11 cellular contexts compared by ENCODE assay signal in genomic region chr2:42752299-42752698, GRCh38. TPM values are rescaled to one million over a fixed set of nuclear protein-coding genes. Genes with fewer than 3 reads are reported as not detected.
DNase-seq lines count a peak whose midpoint lies in the region; ATAC-seq, FAIRE-seq and TF ChIP-seq lines count a peak whose summit lies in the region.
"Had no signal": no experiment of that assay in that cellular context is flagged by ENCODE, and none has a peak within 500 bp of the region (broad histone marks: within the 10 kb centered on the region; RNA-seq: fewer than 3 reads in every experiment).

No MANE protein-coding gene starts in this region.

- POLR2A ChIA-PET in Caco-2 (lab: Charles Lee) = no interaction called here

- no TSS peak for BruUV-seq in Caco-2 (replicated peaks; lab: Mats Ljungman, UMichigan)

- intact Hi-C loops in Caco-2 (cut with micrococcal nuclease; ENCODE audit: unreplicated experiment) = no loop called here

- DNase-seq in GM19239 (ENCODE audit: insufficient read length, low spot score) (no peak), osteoblast (ENCODE audit: insufficient read length, low spot score, missing footprints) (peak; percentile 34), Caco-2 (no peak), DMS153 treated with DMSO at 0.1 percent for 48 hours (lab: John Stamatoyannopoulos, UW; ENCODE audit: unreplicated experiment) (no peak), NCI-H187 (lab: John Stamatoyannopoulos, UW) (no peak), SHP77 treated with DMSO at 0.1 percent for 48 hours (lab: John Stamatoyannopoulos, UW) (no peak)
- DNase-seq: small intestine had no signal

- ATAC-seq in HG02943 (IDR thresholded peaks at IDR 0.05; ENCODE audit: low read depth, unreplicated experiment) = peak; percentile 46

- H3K79me2 ChIP-seq in OCI-LY3 (ENCODE audit: low read length) (no peaks in the 10 kb centered on the region), osteoblast (ENCODE audit: insufficient read depth, low read length) (no peaks in the 10 kb centered on the region)

- H3K27me3 ChIP-seq in OCI-LY3 (ENCODE audit: low read depth, low read length) = no peaks in the 10 kb centered on the region
- H3K27me3 ChIP-seq in osteoblast (ENCODE audit: insufficient read depth, low read length) = no peaks in the 10 kb centered on the region
- no peaks in the 10 kb centered on the region for H3K27me3 ChIP-seq in Caco-2 (replicated peaks; ENCODE audit: control insufficient read depth, insufficient read depth, low read length)

- FAIRE-seq in GM19239 (lab: Jason Lieb, UNC) = peak; percentile 91
- FAIRE-seq: H1, small intestine had no signal

- H3K4me3 Mint-ChIP-seq in Caco-2 (ENCODE audit: unreplicated experiment) = no peak overlapping the region

- no peaks in the 10 kb centered on the region for H3K9me3 Mint-ChIP-seq in Caco-2 (ENCODE audit: unreplicated experiment)

- no peak overlapping the region for H3K27ac Mint-ChIP-seq in Caco-2 (ENCODE audit: unreplicated experiment)

- no peaks in the 10 kb centered on the region for H3K27me3 Mint-ChIP-seq in Caco-2 (ENCODE audit: insufficient read depth, unreplicated experiment)

- H4K20me1 ChIP-seq in OCI-LY3 (ENCODE audit: insufficient read depth, low read length) (no peaks in the 10 kb centered on the region), osteoblast (ENCODE audit: insufficient read depth, low read length) (no peaks in the 10 kb centered on the region)

- peaks cover 12% of the 10 kb centered on the region for H3K4me1 Mint-ChIP-seq in Caco-2 (ENCODE audit: low read depth, unreplicated experiment)

- H3K9me3 ChIP-seq in OCI-LY3 (ENCODE audit: insufficient read depth, low read length) = no peaks in the 10 kb centered on the region
- no peaks in the 10 kb centered on the region for H3K9me3 ChIP-seq in osteoblast (ENCODE audit: low read depth, low read length)
- H3K9me3 ChIP-seq in Caco-2 = no peaks in the 10 kb centered on the region

- H3K36me3 ChIP-seq in OCI-LY3 (replicated peaks; ENCODE audit: low read depth, low read length) (peaks cover 8% of the 10 kb centered on the region), osteoblast (ENCODE audit: insufficient read depth, low read length) (no peaks in the 10 kb centered on the region), Caco-2 (ENCODE audit: control insufficient read depth, insufficient read depth, low read length) (no peaks in the 10 kb centered on the region)

- H3K4me3 ChIP-seq in OCI-LY3 (ENCODE audit: low read length) = peak overlapping the region; percentile 37
- no peak overlapping the region for H3K4me3 ChIP-seq in osteoblast (ENCODE audit: insufficient read depth, low read length)
- H3K4me3 ChIP-seq in Caco-2 (ENCODE audit: low read depth, low read length) = no peak overlapping the region

- CTCF ChIA-PET in Caco-2 (lab: Charles Lee) = no interaction called here

- TF ChIP-seq CTCF in OCI-LY3 (IDR thresholded peaks at IDR 0.05; ENCODE audit: low read depth, low read length) (no peak), osteoblast (IDR thresholded peaks at IDR 0.05; ENCODE audit: extremely low read depth, low read depth, low read length) (no peak), Caco-2 (IDR thresholded peaks at IDR 0.05; ENCODE audit: insufficient read depth in 1 of 2, low read depth in 1 of 2, low read length in 1 of 2, severe bottlenecking in 1 of 2, unreplicated experiment in 1 of 2) (no peak)

- H3K4me2 ChIP-seq in OCI-LY3 (ENCODE audit: low read length) = peak overlapping the region; percentile 69
- H3K4me2 ChIP-seq in osteoblast (ENCODE audit: insufficient read depth, low read length) = no peak overlapping the region

- no peak overlapping the region for H2AFZ ChIP-seq in OCI-LY3 (ENCODE audit: low read depth, low read length)
- no peak overlapping the region for H2AFZ ChIP-seq in osteoblast (ENCODE audit: low read length)

- H3K9ac ChIP-seq in OCI-LY3 (ENCODE audit: low read length) = peak overlapping the region; percentile 24; the same call in 1 of the 2 replicates

- H3K27ac ChIP-seq in OCI-LY3 (ENCODE audit: low read length) = peak overlapping the region; percentile 76
- H3K27ac ChIP-seq in osteoblast (ENCODE audit: low read depth, low read length) = no peak overlapping the region

- H3K4me1 ChIP-seq in OCI-LY3 (ENCODE audit: low read length) (peaks cover 68% of the 10 kb centered on the region), osteoblast (ENCODE audit: insufficient read depth, low read length) (peaks cover 12% of the 10 kb centered on the region), Caco-2 (peaks cover 9% of the 10 kb centered on the region)

- H3K36me3 Mint-ChIP-seq in Caco-2 (ENCODE audit: insufficient read depth, unreplicated experiment) = no peaks in the 10 kb centered on the region

RNA-seq across cellular contexts. Expression of gene OXER1, which starts 11.6 kb away (rescaled TPM):
- 0.29 TPM in 1 of 2 replicates, not detected in the other for total RNA-seq in osteoblast
- 10.9 and 11.0 TPM in 2 replicates for total RNA-seq in Caco-2 (2022)
- total RNA-seq: SK-MEL-5 had no signal

RNA-seq across cellular contexts. Expression of gene HAAO, which starts 40.1 kb away (rescaled TPM):
- total RNA-seq in osteoblast (0.72 and 1.8 TPM in 2 replicates), Caco-2 (2022) (44.1 and 47.5 TPM in 2 replicates)
- total RNA-seq: SK-MEL-5 had no signal

Comparison
In these comparisons a context has a peak if more than half of its experiments do, and no peak if none do; other contexts are left out.
1. RNA of gene HAAO, which starts 40.1 kb away (total RNA-seq): 44.1 to 47.5 TPM in Caco-2; 0.72 to 1.8 TPM in osteoblast; every median in the first group is over 10 times any median in the second.